Comparison of ENCODE assay signal across 11 cellular contexts in genomic region chr11:72072348-72072747, GRCh38. TPM values are rescaled to one million over a fixed set of nuclear protein-coding genes. Genes with fewer than 3 reads are reported as not detected.
DNase-seq lines count a peak whose midpoint lies in the region; ATAC-seq and TF ChIP-seq lines count a peak whose summit lies in the region.
"Had no signal": no experiment of that assay in that cellular context is flagged by ENCODE, and none has a peak within 500 bp of the region (broad histone marks: within the 10 kb centered on the region; RNA-seq: fewer than 3 reads in every experiment).

No MANE protein-coding gene starts in this region.

- H3K4me3 ChIP-seq in neutrophil (ENCODE audit: low read depth in 1 of 2, low read length in 1 of 2) (no peak overlapping the region), WERI-Rb-1 (ENCODE audit: low read depth, low read length) (no peak overlapping the region), heart right ventricle (no peak overlapping the region)
- H3K4me3 ChIP-seq: right lobe of liver had no signal

- peaks cover 28% of the 10 kb centered on the region for H3K36me3 Mint-ChIP-seq in Calu3 (ENCODE audit: insufficient read depth, unreplicated experiment)
- peaks cover 23% of the 10 kb centered on the region for H3K36me3 Mint-ChIP-seq in dendritic cell treated with granulocyte-macrophage colony-stimulating factor and Interleukin-4, amounts not matched to agents 40 ng/mL and 50 ng/mL, for 4 days (ENCODE audit: low read depth)

- WGBS in heart right ventricle, 2 donors: 75 to 76% methylated on average over 3 of the region's 3 CpGs

- H3K27me3 ChIP-seq in neutrophil (no peaks in the 10 kb centered on the region), WERI-Rb-1 (ENCODE audit: insufficient read depth, low read depth, severe bottlenecking) (no peaks in the 10 kb centered on the region), heart right ventricle (no peaks in the 10 kb centered on the region)
- H3K27me3 ChIP-seq: right lobe of liver had no signal

- peaks cover 69 to 73% of the 10 kb centered on the region in 2 experiments for H3K4me1 ChIP-seq in neutrophil (ENCODE audit: control insufficient read depth in 1 of 2, insufficient read depth in 1 of 2, low read depth in 1 of 2, low read length in 1 of 2)
- H3K4me1 ChIP-seq in heart right ventricle: peaks cover 5 to 67% (median 35%) of the 10 kb centered on the region in 9 donors

- no peaks in the 10 kb centered on the region for H3K36me3 ChIP-seq in neutrophil
- H3K36me3 ChIP-seq in WERI-Rb-1: peaks cover 59% of the 10 kb centered on the region
- peaks cover 0 to 20% (median 0%) of the 10 kb centered on the region in 9 donors for H3K36me3 ChIP-seq in heart right ventricle
- H3K36me3 ChIP-seq: right lobe of liver had no signal

- BruUV-seq in Calu3 (replicated peaks; lab: Mats Ljungman, UMichigan): no TSS peak

- no peak overlapping the region for H3K4me3 Mint-ChIP-seq in Calu3 (ENCODE audit: low read depth, unreplicated experiment)
- no peak overlapping the region for H3K4me3 Mint-ChIP-seq in dendritic cell treated with granulocyte-macrophage colony-stimulating factor and Interleukin-4, amounts not matched to agents 40 ng/mL and 50 ng/mL, for 4 days
- H3K4me3 Mint-ChIP-seq: activated naive CD4-positive, alpha-beta T cell treated with anti-CD3 and anti-CD28 coated beads, Interleukin-2, amount 50 U/mL, for 24 hours had no signal

- intact Hi-C loops in Calu3 (cut with micrococcal nuclease; ENCODE audit: unreplicated experiment): no loop called here
- intact Hi-C loops in dendritic cell treated with granulocyte-macrophage colony-stimulating factor and Interleukin-4, amounts not matched to agents 40 ng/mL and 50 ng/mL, for 4 days (cut with micrococcal nuclease): no loop called here
- intact Hi-C loops in heart right ventricle (cut with DNase I): no loop called here

- CTCF ChIA-PET in Calu3 (lab: Charles Lee): interaction anchor here (0.6 to 1.2 kb wide), 4 partner anchors 9 to 359 kb away, joined by 3 to 5 read pairs (median 3); no protein-coding TSS in a partner anchor

- DNase-seq in Calu3: peak; percentile 33
- DNase-seq in MV-4-11 (lab: John Stamatoyannopoulos, UW): peak; percentile 64
- DNase-seq in WERI-Rb-1: no peak
- DNase-seq in T-helper 9 cell: no peak
- DNase-seq in heart right ventricle: no peak
- DNase-seq: NCI-H345, right lobe of liver had no signal

- peaks cover 62% of the 10 kb centered on the region for H3K4me1 Mint-ChIP-seq in Calu3 (ENCODE audit: low read depth, unreplicated experiment)
- peaks cover 81% of the 10 kb centered on the region for H3K4me1 Mint-ChIP-seq in dendritic cell treated with granulocyte-macrophage colony-stimulating factor and Interleukin-4, amounts not matched to agents 40 ng/mL and 50 ng/mL, for 4 days (ENCODE audit: low read depth)

- H3K9me3 ChIP-seq in neutrophil (no peaks in the 10 kb centered on the region), WERI-Rb-1 (ENCODE audit: severe bottlenecking) (no peaks in the 10 kb centered on the region), heart right ventricle (no peaks in the 10 kb centered on the region)
- H3K9me3 ChIP-seq: right lobe of liver had no signal

- ATAC-seq in GM18868 (IDR thresholded peaks at IDR 0.05; ENCODE audit: unreplicated experiment) (no peak), heart right ventricle (no peak)

- H3K27me3 Mint-ChIP-seq in Calu3 (ENCODE audit: unreplicated experiment): no peaks in the 10 kb centered on the region
- no peaks in the 10 kb centered on the region for H3K27me3 Mint-ChIP-seq in dendritic cell treated with granulocyte-macrophage colony-stimulating factor and Interleukin-4, amounts not matched to agents 40 ng/mL and 50 ng/mL, for 4 days
- H3K27me3 Mint-ChIP-seq: activated naive CD4-positive, alpha-beta T cell treated with anti-CD3 and anti-CD28 coated beads, Interleukin-2, amount 50 U/mL, for 24 hours had no signal

- peak overlapping the region; percentile 89 for H3K27ac ChIP-seq in neutrophil
- H3K27ac ChIP-seq in WERI-Rb-1: no peak overlapping the region
- peak overlapping the region in 2 of 10 donors; percentile 31 to 48 for H3K27ac ChIP-seq in heart right ventricle
- H3K27ac ChIP-seq: right lobe of liver had no signal

- H3K27ac Mint-ChIP-seq in Calu3 (ENCODE audit: unreplicated experiment): no peak overlapping the region
- peak overlapping the region; percentile 90 for H3K27ac Mint-ChIP-seq in dendritic cell treated with granulocyte-macrophage colony-stimulating factor and Interleukin-4, amounts not matched to agents 40 ng/mL and 50 ng/mL, for 4 days
- H3K27ac Mint-ChIP-seq: activated naive CD4-positive, alpha-beta T cell treated with anti-CD3 and anti-CD28 coated beads, Interleukin-2, amount 50 U/mL, for 24 hours had no signal

- TF ChIP-seq CTCF in Calu3 (IDR thresholded peaks at IDR 0.05; ENCODE audit: unreplicated experiment) (no peak), neutrophil (IDR thresholded peaks at IDR 0.05) (no peak), WERI-Rb-1 (IDR thresholded peaks at IDR 0.05; ENCODE audit: low read depth, low read length) (no peak), heart right ventricle (IDR thresholded peaks at IDR 0.05) (no peak)

- no peaks in the 10 kb centered on the region for H3K9me3 Mint-ChIP-seq in Calu3 (ENCODE audit: low read depth, unreplicated experiment)
- H3K9me3 Mint-ChIP-seq in dendritic cell treated with granulocyte-macrophage colony-stimulating factor and Interleukin-4, amounts not matched to agents 40 ng/mL and 50 ng/mL, for 4 days: no peaks in the 10 kb centered on the region
- H3K9me3 Mint-ChIP-seq: activated naive CD4-positive, alpha-beta T cell treated with anti-CD3 and anti-CD28 coated beads, Interleukin-2, amount 50 U/mL, for 24 hours had no signal

RNA-seq across cellular contexts. Expression of gene NUMA1, which starts 8.0 kb away (rescaled TPM):
- total RNA-seq in Calu3 (2022): 140 and 146 TPM in 2 replicates
- 100 to 1,000 TPM in 2 of 10 donors, 10 to 100 TPM in 8; 60.8 to 117 (median 83.4) TPM for total RNA-seq in heart right ventricle
- polyA plus RNA-seq in heart right ventricle: 100 to 1,000 TPM in 1 of 2 donors, 10 to 100 TPM in 1; 54.1 to 159 TPM

RNA-seq across cellular contexts. Expression of gene LRRC51, which starts 8.3 kb away (rescaled TPM):
- total RNA-seq in Calu3 (2022) (8.5 and 11.0 TPM in 2 replicates), heart right ventricle (1 to 10 TPM; 2.3 to 9.1 (median 4.7) TPM)
- polyA plus RNA-seq in heart right ventricle: 1 to 10 TPM; 2.5 to 2.8 TPM

RNA-seq across cellular contexts. Expression of gene LAMTOR1, which starts 30.7 kb away (rescaled TPM):
- 67.1 and 73.5 TPM in 2 replicates for total RNA-seq in Calu3 (2022)
- total RNA-seq in heart right ventricle: 100 to 1,000 TPM in 1 of 10 donors, 10 to 100 TPM in 9; 76.5 to 103 (median 81.8) TPM
- polyA plus RNA-seq in heart right ventricle: 100 to 1,000 TPM in 1 of 2 donors, 10 to 100 TPM in 1; 58.3 to 158 TPM

RNA-seq across cellular contexts. Expression of gene TOMT, which starts 33.4 kb away (rescaled TPM):
- total RNA-seq in Calu3 (2022): not detected in 2 replicates
- under 1 TPM in 1 of 10 donors, not detected in 9; 0.21 TPM for total RNA-seq in heart right ventricle
- polyA plus RNA-seq in heart right ventricle: not detected

RNA-seq across cellular contexts. Expression of gene ANAPC15, which starts 40.1 kb away (rescaled TPM):
- total RNA-seq in Calu3 (2022) (25.8 and 29.4 TPM in 2 replicates), heart right ventricle (10 to 100 TPM; 31.8 to 58.3 (median 46.8) TPM)
- 100 to 1,000 TPM in 1 of 2 donors, 10 to 100 TPM in 1; 43.8 to 104 TPM for polyA plus RNA-seq in heart right ventricle

Comparison
In these comparisons a context has a peak if more than half of its experiments do, and no peak if none do; other contexts are left out.
1. DNase-seq: peak in Calu3 (single experiment) and MV-4-11 (single experiment); none in WERI-Rb-1 (single experiment), T-helper 9 cell (single experiment) and heart right ventricle (0 of 2).